8 cellular contexts compared by ENCODE assay signal in the genomic region with DNA sequence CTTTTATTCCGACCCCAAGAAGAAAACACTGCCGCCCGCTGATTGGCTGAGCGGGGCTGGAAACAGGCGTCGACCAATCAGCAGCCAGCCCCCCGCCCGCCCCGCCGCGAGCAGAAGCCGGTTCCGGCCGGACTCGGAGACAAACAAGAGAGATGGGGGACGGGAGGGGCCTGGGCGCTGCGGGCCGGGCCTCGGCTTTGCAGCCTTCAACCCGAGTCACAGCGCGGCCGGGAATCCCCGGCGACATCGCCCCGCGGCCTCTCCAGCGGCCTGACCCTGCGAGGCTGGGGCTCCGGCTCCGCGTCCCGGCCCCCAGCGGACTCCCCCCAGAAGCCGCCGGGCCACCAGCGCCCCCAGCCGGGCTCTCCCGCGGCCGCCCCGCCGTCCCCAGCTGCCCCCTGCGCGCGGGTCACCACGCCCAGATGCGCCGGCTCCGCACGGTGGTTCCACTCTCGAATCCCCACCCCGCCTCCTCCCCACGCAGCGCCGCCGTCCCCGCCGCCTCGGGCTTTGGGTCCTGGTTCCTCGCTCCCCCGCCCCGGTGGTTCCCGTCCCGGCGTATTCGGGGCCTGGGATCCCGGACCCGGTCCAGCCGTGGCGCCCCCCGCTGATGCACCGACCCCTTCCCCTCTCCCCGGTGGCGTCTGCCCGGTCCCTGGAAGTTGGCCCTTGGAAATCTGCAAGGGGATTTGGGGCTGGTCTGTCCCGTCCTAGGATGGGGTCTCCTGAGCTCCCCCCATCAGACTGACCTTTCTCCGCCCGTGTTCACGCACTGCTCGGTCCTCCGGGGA. TPM values are rescaled to one million over a fixed set of nuclear protein-coding genes. Genes with fewer than 3 reads are reported as not detected.
DNase-seq lines count a peak whose midpoint lies in the region; ATAC-seq, FAIRE-seq and TF ChIP-seq lines count a peak whose summit lies in the region.

No MANE protein-coding gene starts in this region.

- DNase-seq in AG08395 (ENCODE audit: low spot score) = peak; percentile 99
- DNase-seq in NCI-H446 (lab: John Stamatoyannopoulos, UW) = peak; percentile 70 to 91
- DNase-seq in activated CD4-positive, CD25-positive, alpha-beta regulatory T cell treated with anti-CD3 and anti-CD28 coated beads, Interleukin-2, amount 50 U/mL, for 72 hours = peak; percentile 82
- DNase-seq in cerebellar nuclear complex (lab: John Stamatoyannopoulos, UW) = peak; percentile 54 to 80
- DNase-seq in kidney = peak; percentile 98
- DNase-seq in stimulated activated CD4-positive, alpha-beta T cell treated with anti-CD3 and anti-CD28 coated beads, Interleukin-12 subunit alpha, Interleukin-12 subunit beta, amount 100 ng/mL, for 48 hours (ENCODE audit: low read depth in 2 of 3, low spot score in 1 of 3) = peak; percentile 69 to 84 (median 73)

- TF ChIP-seq CTCF in kidney (IDR thresholded peaks at IDR 0.05; ENCODE audit: borderline replicate concordance, extremely low read depth, insufficient read depth) = peak; percentile 18

- H3K9me3 ChIP-seq in kidney (ENCODE audit: control insufficient read depth in 1 of 2, low read length in 2 of 2) = no peaks in the 10 kb centered on the region

- peak overlapping the region; percentile 65 to 88 for H3K4me3 ChIP-seq in kidney (ENCODE audit: low read length in 2 of 2)

- H3K36me3 ChIP-seq in kidney (ENCODE audit: control insufficient read depth in 1 of 2, insufficient read depth in 2 of 2, low read length in 2 of 2) = peaks cover 2 to 7% of the 10 kb centered on the region in 2 donors

- peak; percentile 51 for ATAC-seq in HG03196 (IDR thresholded peaks at IDR 0.05; ENCODE audit: unreplicated experiment)

- peak overlapping the region; percentile 82 to 90 for H3K9ac ChIP-seq in kidney (ENCODE audit: low read length in 2 of 2)

- peak; percentile 54 for TF ChIP-seq POLR2A in GM18951 (IDR thresholded peaks at IDR 0.05; ENCODE audit: extremely low read depth, insufficient read depth, insufficient read length)

- in situ Hi-C loops in GM18951 (cut with MboI; ENCODE audit: low sequenced_read_pairs, unreplicated experiment) = loop anchor here (5.0 kb wide), 1 partner anchor 37 kb away; no protein-coding TSS in a partner anchor

- peak overlapping the region; percentile 91 to 93 for H3K27ac ChIP-seq in kidney (ENCODE audit: low read depth in 2 of 2, low read length in 2 of 2)

- intact Hi-C loops in kidney (cut with DNase I) = no loop called here

- FAIRE-seq in kidney (lab: Jason Lieb, UNC) = no peak

- peaks cover 14 to 25% of the 10 kb centered on the region in 2 donors for H3K4me1 ChIP-seq in kidney (ENCODE audit: control insufficient read depth in 1 of 2, insufficient read depth in 1 of 2, low read depth in 1 of 2, low read length in 2 of 2)

RNA-seq across cellular contexts. Expression of gene SLC43A2, which starts 0.4 kb away (rescaled TPM):
- total RNA-seq in kidney = 48.9 TPM
- polyA plus RNA-seq in kidney (ENCODE audit: insufficient read depth, low read depth, low replicate concordance) = 60.4 TPM

RNA-seq across cellular contexts. Expression of gene SCARF1, which starts 16.5 kb away (rescaled TPM):
- total RNA-seq in kidney = 20.1 TPM
- polyA plus RNA-seq in kidney (ENCODE audit: insufficient read depth, low read depth, low replicate concordance) = 7.0 TPM

RNA-seq across cellular contexts. Expression of gene RILP, which starts 20.6 kb away (rescaled TPM):
- 17.1 TPM for total RNA-seq in kidney
- polyA plus RNA-seq in kidney (ENCODE audit: insufficient read depth, low read depth, low replicate concordance) = 26.6 TPM

RNA-seq across cellular contexts. Expression of gene PRPF8, which starts 55.6 kb away (rescaled TPM):
- 236 TPM for total RNA-seq in kidney
- polyA plus RNA-seq in kidney (ENCODE audit: insufficient read depth, low read depth, low replicate concordance) = 181 TPM

Comparison
In these comparisons a context has a peak if more than half of its experiments do, and no peak if none do; other contexts are left out.
1. Peak in every context shown above with its lines: DNase-seq, ATAC-seq, H3K4me3 ChIP-seq and H3K27ac ChIP-seq.